26 cellular contexts compared by ENCODE assay signal in genomic region chr17:296382-296781, GRCh38.
"Had no signal": no experiment of that assay in that cellular context is flagged by ENCODE, and none has a peak within 500 bp of the region (broad histone marks: within the 10 kb centered on the region; RNA-seq: fewer than 3 reads in every experiment).

No MANE protein-coding gene starts in this region.

- FAIRE-seq: colon, endothelial cell of umbilical vein had no signal

- H3K27me3 Mint-ChIP-seq: progenitor cell of endocrine pancreas had no signal

- H3K9me3 Mint-ChIP-seq: activated naive CD4-positive, alpha-beta T cell treated with anti-CD3 and anti-CD28 coated beads, Interleukin-2, amount 10 ng/mL, durations not matched to agents 7 days and 5 days; effector memory CD8-positive, alpha-beta T cell; naive B cell; stimulated activated effector memory CD8-positive, alpha-beta T cell treated with anti-CD3 and anti-CD28 coated beads, Interleukin-12 subunit alpha, Interleukin-12 subunit beta, amount 100 ng/mL, for 72 hours; T-helper 1 cell treated with Interleukin-12 subunit alpha and Interleukin-12 subunit beta and Interleukin-4 antibody, amounts not matched to agents 30 μg/mL and 1 μg/mL, for 36 hours; WTC11 had no signal

- DNase-seq: activated CD4-positive, alpha-beta T cell treated with anti-CD3 and anti-CD28 coated beads, Interleukin-2, amount 50 U/mL, for 48 hours; activated CD8-positive, alpha-beta memory T cell treated with anti-CD3 and anti-CD28 coated beads, Interleukin-2, amount 50 U/mL, for 48 hours; activated naive CD4-positive, alpha-beta T cell treated with anti-CD3 and anti-CD28 coated beads, Interleukin-2, amount 10 ng/mL, durations not matched to agents 7 days and 5 days; activated T-cell treated with anti-CD3 and anti-CD28 coated beads, Interleukin-2, amount 50 U/mL, for 48 hours; brain microvascular endothelial cell; central memory CD4-positive, alpha-beta T cell; effector memory CD8-positive, alpha-beta T cell; esophagus squamous epithelium; gastrocnemius medialis; islet precursor cell; left cardiac atrium; naive B cell; stimulated activated CD4-positive, alpha-beta T cell treated with anti-CD3 and anti-CD28 coated beads, Interleukin-2, amount 100 ng/mL, for 24 hours; stomach; T1000; transverse colon had no signal

- H3K4me3 Mint-ChIP-seq: activated naive CD4-positive, alpha-beta T cell treated with anti-CD3 and anti-CD28 coated beads, Interleukin-2, amount 10 ng/mL, durations not matched to agents 7 days and 5 days; effector memory CD8-positive, alpha-beta T cell; naive B cell; stimulated activated effector memory CD8-positive, alpha-beta T cell treated with anti-CD3 and anti-CD28 coated beads, Interleukin-12 subunit alpha, Interleukin-12 subunit beta, amount 100 ng/mL, for 72 hours; T-helper 1 cell treated with Interleukin-12 subunit alpha and Interleukin-12 subunit beta and Interleukin-4 antibody, amounts not matched to agents 30 μg/mL and 1 μg/mL, for 36 hours; WTC11 had no signal

- H3K36me3 ChIP-seq: ascending aorta, brain microvascular endothelial cell, gastrocnemius medialis, transverse colon, vagina had no signal

- H3K4me1 ChIP-seq: gastrocnemius medialis, suprapubic skin, vagina had no signal

- H3K27ac ChIP-seq: ascending aorta, brain microvascular endothelial cell, esophagus squamous epithelium, gastrocnemius medialis, stomach, suprapubic skin, transverse colon, vagina had no signal

- H3K27ac Mint-ChIP-seq: activated naive CD4-positive, alpha-beta T cell treated with anti-CD3 and anti-CD28 coated beads, Interleukin-2, amount 10 ng/mL, durations not matched to agents 7 days and 5 days; effector memory CD8-positive, alpha-beta T cell; naive B cell; progenitor cell of endocrine pancreas; stimulated activated effector memory CD8-positive, alpha-beta T cell treated with anti-CD3 and anti-CD28 coated beads, Interleukin-12 subunit alpha, Interleukin-12 subunit beta, amount 100 ng/mL, for 72 hours; T-helper 1 cell treated with Interleukin-12 subunit alpha and Interleukin-12 subunit beta and Interleukin-4 antibody, amounts not matched to agents 30 μg/mL and 1 μg/mL, for 36 hours; WTC11 had no signal

- H3K4me3 ChIP-seq: ascending aorta, esophagus squamous epithelium, gastrocnemius medialis, lung, stomach, suprapubic skin, transverse colon, vagina had no signal

- ATAC-seq: effector memory CD8-positive, alpha-beta T cell; gastrocnemius medialis; left cardiac atrium; stimulated activated effector memory CD8-positive, alpha-beta T cell treated with anti-CD3 and anti-CD28 coated beads, Interleukin-12 subunit alpha, Interleukin-12 subunit beta, amount 100 ng/mL, for 72 hours; WTC11 had no signal

- H3K36me3 Mint-ChIP-seq: activated naive CD4-positive, alpha-beta T cell treated with anti-CD3 and anti-CD28 coated beads, Interleukin-2, amount 10 ng/mL, durations not matched to agents 7 days and 5 days; naive B cell; WTC11 had no signal

- H3K9me3 ChIP-seq: ascending aorta, esophagus squamous epithelium, gastrocnemius medialis, stomach, suprapubic skin, transverse colon, vagina had no signal

- H3K27me3 ChIP-seq: ascending aorta, gastrocnemius medialis, transverse colon, vagina had no signal
